Comparison of ENCODE assay signal across 25 cellular contexts in the genomic region with DNA sequence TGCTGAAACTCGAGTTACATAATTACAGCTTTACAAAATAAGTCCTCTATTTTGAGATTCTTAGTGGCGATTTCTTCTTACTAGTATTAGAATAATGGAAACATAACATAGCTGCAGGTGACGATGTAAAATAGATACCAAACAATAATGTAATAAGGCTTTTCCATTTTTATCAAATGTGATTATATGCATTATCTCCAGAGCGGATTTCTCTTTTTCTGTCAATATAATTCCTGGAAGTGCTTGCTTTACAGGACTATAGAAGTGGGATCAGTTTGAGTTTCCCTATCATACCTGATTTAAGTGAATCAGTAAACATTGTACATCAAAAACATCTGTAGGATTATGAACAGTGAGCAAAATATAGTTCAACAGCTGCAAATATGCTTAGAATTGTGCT.
"Had no signal": no experiment of that assay in that cellular context is flagged by ENCODE, and none has a peak within 500 bp of the region (broad histone marks: within the 10 kb centered on the region; RNA-seq: fewer than 3 reads in every experiment).

No MANE protein-coding gene starts in this region.

- H3K9me3 ChIP-seq: ovary, psoas muscle, right lobe of liver, sigmoid colon, stomach, suprapubic skin, testis, tibial artery, transverse colon, upper lobe of right lung, uterus had no signal

- H3K36me3 ChIP-seq: neural progenitor cell, ovary, right lobe of liver, sigmoid colon, stomach, suprapubic skin, tibial artery, transverse colon, upper lobe of right lung, uterus had no signal

- DNase-seq: natural killer cell; occipital lobe; ovary; posterior cingulate gyrus; psoas muscle; right cardiac atrium; right lobe of liver; sigmoid colon; small intestine; stimulated activated CD4-positive, alpha-beta T cell treated with anti-CD3 and anti-CD28 coated beads, Interleukin-15, amount 100 ng/mL, for 24 hours; stimulated activated CD4-positive, alpha-beta T cell treated with anti-CD3 and anti-CD28 coated beads, Interleukin-2, amount 100 ng/mL, for 24 hours; stimulated activated CD4-positive, alpha-beta T cell treated with anti-CD3 and anti-CD28 coated beads, Interleukin-2, amount 100 ng/mL, for 48 hours; stimulated activated CD4-positive, alpha-beta T cell treated with anti-CD3 and anti-CD28 coated beads, Interleukin-4, amount 100 ng/mL, for 24 hours; stimulated activated naive B cell treated with anti-CD40 and anti-IgM and Interleukin-4, amounts not matched to agents 10 μg/mL and 1 μg/mL and 100 μg/mL, for 72 hours; stimulated activated naive CD4-positive, alpha-beta T cell treated with Interleukin-2 at 50 U/mL for 16 hours; stomach; testis; tibial artery; transverse colon; upper lobe of right lung; uterus had no signal

- H3K27ac ChIP-seq: neural progenitor cell, ovary, parathyroid adenoma, psoas muscle, right lobe of liver, sigmoid colon, stomach, suprapubic skin, testis, tibial artery, transverse colon, upper lobe of right lung, uterus had no signal

- H3K4me1 ChIP-seq: neural progenitor cell, parathyroid adenoma, psoas muscle, right lobe of liver, suprapubic skin, upper lobe of right lung, uterus had no signal

- H3K4me3 ChIP-seq: neural progenitor cell, ovary, psoas muscle, right lobe of liver, sigmoid colon, stomach, suprapubic skin, testis, tibial artery, transverse colon, upper lobe of right lung, uterus had no signal

- H2AFZ ChIP-seq: neural progenitor cell, parathyroid adenoma had no signal

- H3K4me2 ChIP-seq: neural progenitor cell had no signal

- H3K27me3 ChIP-seq: neural progenitor cell, ovary, right lobe of liver, sigmoid colon, stomach, suprapubic skin, testis, tibial artery, transverse colon, upper lobe of right lung, uterus had no signal

- H3K79me2 ChIP-seq: parathyroid adenoma had no signal

- ATAC-seq: natural killer cell; psoas muscle; right cardiac atrium; right lobe of liver; stimulated activated effector memory CD8-positive, alpha-beta T cell treated with anti-CD3 and anti-CD28 coated beads, Interleukin-12 subunit alpha, Interleukin-12 subunit beta, amount 100 ng/mL, for 72 hours; stimulated activated naive B cell treated with anti-CD40 and anti-IgM and Interleukin-4, amounts not matched to agents 10 μg/mL and 1 μg/mL and 100 μg/mL, for 72 hours; upper lobe of right lung had no signal

- H3K9ac ChIP-seq: neural progenitor cell, parathyroid adenoma had no signal
